ENCODE assay signal across 8 cellular contexts in the genomic region with DNA sequence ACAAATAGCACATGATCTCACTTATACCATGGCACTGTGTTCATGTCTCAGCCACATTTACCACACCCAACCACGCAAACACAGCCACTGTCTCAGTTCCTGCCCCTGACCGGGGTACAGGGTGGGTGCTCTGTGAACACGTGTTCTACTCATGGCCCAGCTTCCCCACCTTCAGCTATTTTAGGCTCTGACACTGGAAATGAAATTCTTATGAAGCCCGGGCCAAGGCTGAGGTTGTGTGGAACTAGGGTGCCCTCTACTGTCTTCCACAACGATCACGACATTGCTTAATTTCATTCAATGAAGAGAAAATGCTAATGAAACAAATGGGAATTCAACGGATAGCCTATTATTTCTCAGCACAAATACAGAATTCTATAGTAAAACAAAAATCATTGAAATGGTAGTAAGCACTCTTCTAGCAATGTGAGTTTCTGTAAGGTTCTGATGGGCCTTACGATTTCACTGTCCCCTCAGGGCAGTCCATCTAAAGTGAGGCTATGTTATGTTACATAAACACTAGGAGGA.
DNase-seq lines count a peak whose midpoint lies in the region; ATAC-seq, FAIRE-seq and TF ChIP-seq lines count a peak whose summit lies in the region.

No MANE protein-coding gene starts in this region.

- H3K4me2 ChIP-seq in KMS-11: no peak overlapping the region

- no peak overlapping the region for H3K27ac ChIP-seq in KMS-11

- no peaks in the 10 kb centered on the region for H3K4me1 ChIP-seq in KMS-11 (ENCODE audit: low read depth, poor library complexity, severe bottlenecking)

- no peak for FAIRE-seq in GM19239 (lab: Jason Lieb, UNC)

- no peak for ATAC-seq in HG03196 (IDR thresholded peaks at IDR 0.05; ENCODE audit: unreplicated experiment)

- H2AFZ ChIP-seq in KMS-11 (ENCODE audit: low read depth): no peak overlapping the region

- DNase-seq in COLO829 (ENCODE audit: low spot score): peak; percentile 53
- DNase-seq in RKO (ENCODE audit: low spot score): peak; percentile 59
- peak; percentile 28 for DNase-seq in globus pallidus (ENCODE audit: low spot score)
- peak; percentile 21 for DNase-seq in retinal pigment epithelial cell (ENCODE audit: low read depth)
- no peak for DNase-seq in GM19239 (ENCODE audit: insufficient read length, low spot score)
- DNase-seq in NCI-H2107 treated with DMSO at 0.1 percent for 48 hours (lab: John Stamatoyannopoulos, UW; ENCODE audit: unreplicated experiment): no peak

- TF ChIP-seq CTCF in KMS-11 (conservative IDR thresholded peaks at IDR 0.05; ENCODE audit: low read depth, low read length) (peak; percentile 61), retinal pigment epithelial cell (conservative IDR thresholded peaks at IDR 0.05; ENCODE audit: low read depth, low read length) (peak; percentile 76)

- no peaks in the 10 kb centered on the region for H3K79me2 ChIP-seq in KMS-11 (ENCODE audit: insufficient read depth, low read depth)

- no peaks in the 10 kb centered on the region for H4K20me1 ChIP-seq in KMS-11 (ENCODE audit: insufficient read depth)

- H3K4me3 ChIP-seq in KMS-11 (IDR thresholded peaks at IDR 0.05; ENCODE audit: insufficient read depth, low read depth, low read length) (no peak overlapping the region), retinal pigment epithelial cell (ENCODE audit: low read length) (no peak overlapping the region)

- H3K9ac ChIP-seq in KMS-11: no peak overlapping the region

- H3K27me3 ChIP-seq in KMS-11 (ENCODE audit: insufficient read depth, low read depth): no peaks in the 10 kb centered on the region

- H3K36me3 ChIP-seq in KMS-11 (ENCODE audit: insufficient read depth): no peaks in the 10 kb centered on the region

Comparison
In these comparisons a context has a peak if more than half of its experiments do, and no peak if none do; other contexts are left out.
1. DNase-seq: peak in COLO829 (single experiment), RKO (single experiment), globus pallidus (single experiment) and retinal pigment epithelial cell (single experiment); none in GM19239 (single experiment) and NCI-H2107 treated with DMSO at 0.1 percent for 48 hours (single experiment).